ENCODE assay signal across 30 cellular contexts in genomic region chr1:174956086-174956485, GRCh38.
"Had no signal": no experiment of that assay in that cellular context is flagged by ENCODE, and none has a peak within 500 bp of the region (broad histone marks: within the 10 kb centered on the region; RNA-seq: fewer than 3 reads in every experiment).

No MANE protein-coding gene starts in this region.

- H3K27me3 ChIP-seq: ascending aorta, esophagus squamous epithelium, gastroesophageal sphincter, heart right ventricle had no signal

- H3K36me3 ChIP-seq: ascending aorta, esophagus squamous epithelium, gastroesophageal sphincter, heart right ventricle had no signal

- DNase-seq: activated CD4-positive, alpha-beta memory T cell treated with anti-CD3 and anti-CD28 coated beads for 36 hours; activated CD4-positive, alpha-beta T cell treated with anti-CD3 and anti-CD28 coated beads for 36 hours; activated CD4-positive, alpha-beta T cell treated with anti-CD3 and anti-CD28 coated beads, Interleukin-2, amount 10 ng/mL, durations not matched to agents 24 days and 14 days; activated CD4-positive, CD25-positive, alpha-beta regulatory T cell; activated CD4-positive, CD25-positive, alpha-beta regulatory T cell treated with anti-CD3 and anti-CD28 coated beads, Interleukin-2, amount 50 U/mL, for 72 hours; activated CD8-positive, alpha-beta memory T cell treated with anti-CD3 and anti-CD28 coated beads, Interleukin-2, amount 10 ng/mL, durations not matched to agents 7 days and 5 days; activated CD8-positive, alpha-beta memory T cell treated with anti-CD3 and anti-CD28 coated beads, Interleukin-2, amount 50 U/mL, for 4 hours; activated CD8-positive, alpha-beta T cell treated with anti-CD3 and anti-CD28 coated beads, Interleukin-2, amount 10 ng/mL, durations not matched to agents 7 days and 5 days; activated gamma-delta T cell; activated naive CD4-positive, alpha-beta T cell; activated naive CD4-positive, alpha-beta T cell treated with anti-CD3 and anti-CD28 coated beads, Interleukin-2, amount 10 ng/mL, durations not matched to agents 7 days and 5 days; activated naive CD8-positive, alpha-beta T cell treated with anti-CD3 and anti-CD28 coated beads, Interleukin-2, amount 10 ng/mL, durations not matched to agents 7 days and 5 days; activated T-cell treated with anti-CD3 and anti-CD28 coated beads for 4 hours; activated T-cell treated with anti-CD3 and anti-CD28 coated beads, Interleukin-2, amount 50 U/mL, for 24 hours; activated T-cell treated with anti-CD3 and anti-CD28 coated beads, Interleukin-2, amount 50 U/mL, for 72 hours; effector CD4-positive, alpha-beta T cell; esophagus squamous epithelium; foreskin melanocyte; heart right ventricle; T-helper 1 cell; T-helper 17 cell had no signal

- H3K27me3 Mint-ChIP-seq: activated CD4-positive, alpha-beta memory T cell treated with anti-CD3 and anti-CD28 coated beads for 36 hours; activated CD4-positive, alpha-beta T cell treated with anti-CD3 and anti-CD28 coated beads for 36 hours; activated CD4-positive, alpha-beta T cell treated with anti-CD3 and anti-CD28 coated beads, Interleukin-2, amount 10 ng/mL, durations not matched to agents 24 days and 14 days; activated CD8-positive, alpha-beta memory T cell treated with anti-CD3 and anti-CD28 coated beads, Interleukin-2, amount 10 ng/mL, durations not matched to agents 7 days and 5 days; activated naive CD4-positive, alpha-beta T cell treated with anti-CD3 and anti-CD28 coated beads, Interleukin-2, amount 10 ng/mL, durations not matched to agents 7 days and 5 days; activated naive CD8-positive, alpha-beta T cell treated with anti-CD3 and anti-CD28 coated beads, Interleukin-2, amount 10 ng/mL, durations not matched to agents 7 days and 5 days; activated T-cell treated with anti-CD3 and anti-CD28 coated beads, Interleukin-2, amount 50 U/mL, for 24 hours; brain; central memory CD8-positive, alpha-beta T cell; dendritic cell treated with granulocyte-macrophage colony-stimulating factor and Interleukin-4, amounts not matched to agents 40 ng/mL and 50 ng/mL, for 4 days; T-helper 17 cell had no signal

- H3K36me3 Mint-ChIP-seq: activated naive CD4-positive, alpha-beta T cell treated with anti-CD3 and anti-CD28 coated beads, Interleukin-2, amount 50 U/mL, for 72 hours had no signal

- H3K4me3 ChIP-seq: ascending aorta, coronary artery, esophagus squamous epithelium, gastroesophageal sphincter, heart right ventricle had no signal

- H3K9me3 ChIP-seq: ascending aorta, esophagus squamous epithelium, gastroesophageal sphincter, heart right ventricle had no signal

- ATAC-seq: activated CD4-positive, alpha-beta T cell treated with anti-CD3 and anti-CD28 coated beads for 36 hours; activated CD8-positive, alpha-beta memory T cell treated with anti-CD3 and anti-CD28 coated beads, Interleukin-2, amount 10 ng/mL, durations not matched to agents 7 days and 5 days; activated CD8-positive, alpha-beta T cell treated with anti-CD3 and anti-CD28 coated beads, Interleukin-2, amount 10 ng/mL, durations not matched to agents 7 days and 5 days; activated naive CD4-positive, alpha-beta T cell treated with anti-CD3 and anti-CD28 coated beads, Interleukin-2, amount 50 U/mL, for 72 hours; activated T-cell treated with anti-CD3 and anti-CD28 coated beads, Interleukin-2, amount 50 U/mL, for 72 hours; gastroesophageal sphincter; heart right ventricle; T-helper 17 cell had no signal

- H3K9me3 Mint-ChIP-seq: activated CD4-positive, alpha-beta memory T cell treated with anti-CD3 and anti-CD28 coated beads for 36 hours; activated CD4-positive, alpha-beta T cell treated with anti-CD3 and anti-CD28 coated beads, Interleukin-2, amount 10 ng/mL, durations not matched to agents 24 days and 14 days; activated naive CD4-positive, alpha-beta T cell treated with anti-CD3 and anti-CD28 coated beads, Interleukin-2, amount 10 ng/mL, durations not matched to agents 7 days and 5 days; activated naive CD4-positive, alpha-beta T cell treated with anti-CD3 and anti-CD28 coated beads, Interleukin-2, amount 50 U/mL, for 72 hours; activated naive CD8-positive, alpha-beta T cell treated with anti-CD3 and anti-CD28 coated beads, Interleukin-2, amount 10 ng/mL, durations not matched to agents 7 days and 5 days; activated T-cell treated with anti-CD3 and anti-CD28 coated beads, Interleukin-2, amount 50 U/mL, for 24 hours; activated T-cell treated with anti-CD3 and anti-CD28 coated beads, Interleukin-2, amount 50 U/mL, for 72 hours; brain; central memory CD8-positive, alpha-beta T cell; dendritic cell treated with granulocyte-macrophage colony-stimulating factor and Interleukin-4, amounts not matched to agents 40 ng/mL and 50 ng/mL, for 4 days; T-helper 2 cell treated with Interferon-gamma antibody and Interleukin-4, amounts not matched to agents 5 μg/mL and 100 μg/mL, for 36 hours had no signal

- H3K27ac ChIP-seq: ascending aorta, coronary artery, epithelial cell of prostate, esophagus squamous epithelium, gastroesophageal sphincter, heart right ventricle had no signal

- H3K27ac Mint-ChIP-seq: activated CD4-positive, alpha-beta memory T cell treated with anti-CD3 and anti-CD28 coated beads for 36 hours; activated CD4-positive, alpha-beta T cell treated with anti-CD3 and anti-CD28 coated beads for 36 hours; activated CD4-positive, alpha-beta T cell treated with anti-CD3 and anti-CD28 coated beads, Interleukin-2, amount 10 ng/mL, durations not matched to agents 24 days and 14 days; activated CD8-positive, alpha-beta memory T cell treated with anti-CD3 and anti-CD28 coated beads, Interleukin-2, amount 10 ng/mL, durations not matched to agents 7 days and 5 days; activated CD8-positive, alpha-beta T cell treated with anti-CD3 and anti-CD28 coated beads, Interleukin-2, amount 10 ng/mL, durations not matched to agents 7 days and 5 days; activated naive CD4-positive, alpha-beta T cell treated with anti-CD3 and anti-CD28 coated beads, Interleukin-2, amount 10 ng/mL, durations not matched to agents 7 days and 5 days; activated naive CD4-positive, alpha-beta T cell treated with anti-CD3 and anti-CD28 coated beads, Interleukin-2, amount 50 U/mL, for 72 hours; activated naive CD8-positive, alpha-beta T cell treated with anti-CD3 and anti-CD28 coated beads, Interleukin-2, amount 10 ng/mL, durations not matched to agents 7 days and 5 days; activated T-cell treated with anti-CD3 and anti-CD28 coated beads, Interleukin-2, amount 50 U/mL, for 24 hours; activated T-cell treated with anti-CD3 and anti-CD28 coated beads, Interleukin-2, amount 50 U/mL, for 72 hours; dendritic cell treated with granulocyte-macrophage colony-stimulating factor and Interleukin-4, amounts not matched to agents 40 ng/mL and 50 ng/mL, for 4 days; T-helper 17 cell; T-helper 2 cell treated with Interferon-gamma antibody and Interleukin-4, amounts not matched to agents 5 μg/mL and 100 μg/mL, for 36 hours had no signal

- H3K4me3 Mint-ChIP-seq: activated CD4-positive, alpha-beta memory T cell treated with anti-CD3 and anti-CD28 coated beads for 36 hours; activated CD4-positive, alpha-beta T cell treated with anti-CD3 and anti-CD28 coated beads for 36 hours; activated CD4-positive, alpha-beta T cell treated with anti-CD3 and anti-CD28 coated beads, Interleukin-2, amount 10 ng/mL, durations not matched to agents 24 days and 14 days; activated CD8-positive, alpha-beta memory T cell treated with anti-CD3 and anti-CD28 coated beads, Interleukin-2, amount 10 ng/mL, durations not matched to agents 7 days and 5 days; activated CD8-positive, alpha-beta T cell treated with anti-CD3 and anti-CD28 coated beads, Interleukin-2, amount 10 ng/mL, durations not matched to agents 7 days and 5 days; activated naive CD4-positive, alpha-beta T cell treated with anti-CD3 and anti-CD28 coated beads, Interleukin-2, amount 10 ng/mL, durations not matched to agents 7 days and 5 days; activated naive CD8-positive, alpha-beta T cell treated with anti-CD3 and anti-CD28 coated beads, Interleukin-2, amount 10 ng/mL, durations not matched to agents 7 days and 5 days; activated T-cell treated with anti-CD3 and anti-CD28 coated beads, Interleukin-2, amount 50 U/mL, for 24 hours; activated T-cell treated with anti-CD3 and anti-CD28 coated beads, Interleukin-2, amount 50 U/mL, for 72 hours; brain; central memory CD8-positive, alpha-beta T cell; dendritic cell treated with granulocyte-macrophage colony-stimulating factor and Interleukin-4, amounts not matched to agents 40 ng/mL and 50 ng/mL, for 4 days; T-helper 17 cell; T-helper 2 cell treated with Interferon-gamma antibody and Interleukin-4, amounts not matched to agents 5 μg/mL and 100 μg/mL, for 36 hours had no signal

- H3K4me1 ChIP-seq: ascending aorta had no signal
